13 cellular contexts compared by ENCODE assay signal in genomic region chr13:34867590-34867989, GRCh38.
DNase-seq lines count a peak whose midpoint lies in the region; ATAC-seq and TF ChIP-seq lines count a peak whose summit lies in the region.
"Had no signal": no experiment of that assay in that cellular context is flagged by ENCODE, and none has a peak within 500 bp of the region (broad histone marks: within the 10 kb centered on the region; RNA-seq: fewer than 3 reads in every experiment).

No MANE protein-coding gene starts in this region.

- no peak overlapping the region for H2AFZ ChIP-seq in neural progenitor cell (replicated peaks)

- H3K4me2 ChIP-seq in neural progenitor cell: no peak overlapping the region
- H3K4me2 ChIP-seq: KMS-11 had no signal

- no peaks in the 10 kb centered on the region for H3K27me3 ChIP-seq in neural progenitor cell

- H3K36me3 Mint-ChIP-seq in chondrocyte (ENCODE audit: low read depth) (no peaks in the 10 kb centered on the region), neural progenitor cell (no peaks in the 10 kb centered on the region)

- no peaks in the 10 kb centered on the region for H3F3A ChIP-seq in neural progenitor cell (ENCODE audit: low read depth)

- intact Hi-C loops in left colon (cut with DNase I, micrococcal nuclease): no loop called here

- H3K79me2 ChIP-seq in neural progenitor cell (ENCODE audit: low read depth): no peaks in the 10 kb centered on the region

- TF ChIP-seq CTCF in chondrocyte (IDR thresholded peaks at IDR 0.05) (no peak), neural progenitor cell (IDR thresholded peaks at IDR 0.05) (no peak)

- H3K9ac ChIP-seq in neural progenitor cell: no peak overlapping the region
- H3K9ac ChIP-seq: KMS-11 had no signal

- no peak for ATAC-seq in HG03432 (IDR thresholded peaks at IDR 0.05; ENCODE audit: unreplicated experiment)
- ATAC-seq in left colon: no peak
- ATAC-seq: activated naive CD8-positive, alpha-beta T cell treated with anti-CD3 and anti-CD28 coated beads, Interleukin-2, amount 50 U/mL, for 24 hours had no signal

- H3K27me3 Mint-ChIP-seq in chondrocyte (ENCODE audit: low read depth) (no peaks in the 10 kb centered on the region), neural progenitor cell (ENCODE audit: insufficient read depth, low read depth) (no peaks in the 10 kb centered on the region)

- no peaks in the 10 kb centered on the region for H4K20me1 ChIP-seq in neural progenitor cell (ENCODE audit: low read depth)

- H3K4me1 Mint-ChIP-seq in chondrocyte (ENCODE audit: low read depth) (peaks cover 20% of the 10 kb centered on the region), neural progenitor cell (peaks cover 29% of the 10 kb centered on the region)
- H3K4me1 Mint-ChIP-seq: activated naive CD8-positive, alpha-beta T cell treated with anti-CD3 and anti-CD28 coated beads, Interleukin-2, amount 50 U/mL, for 24 hours had no signal

- no peaks in the 10 kb centered on the region for H3K9me3 ChIP-seq in neural progenitor cell (ENCODE audit: low read depth)
- H3K9me3 ChIP-seq: Caco-2 had no signal

- no peak overlapping the region for H3K27ac ChIP-seq in neural progenitor cell
- H3K27ac ChIP-seq: KMS-11, RWPE1 had no signal

- H3K4me3 Mint-ChIP-seq in chondrocyte (ENCODE audit: unreplicated experiment) (no peak overlapping the region), neural progenitor cell (no peak overlapping the region)
- H3K4me3 Mint-ChIP-seq: activated naive CD8-positive, alpha-beta T cell treated with anti-CD3 and anti-CD28 coated beads, Interleukin-2, amount 50 U/mL, for 24 hours; endodermal cell had no signal

- DNase-seq in Daoy (ENCODE audit: low read depth) (peak; percentile 18), M059J (ENCODE audit: low read depth) (peak; percentile 76), chondrocyte (ENCODE audit: low spot score) (no peak), neural progenitor cell (ENCODE audit: low spot score) (no peak), left colon (no peak)
- DNase-seq in activated T-cell treated with anti-CD3 and anti-CD28 coated beads, Interleukin-2, amount 50 U/mL, for 1 hour: no peak
- DNase-seq: activated CD8-positive, alpha-beta memory T cell treated with anti-CD3 and anti-CD28 coated beads, Interleukin-2, amount 50 U/mL, for 48 hours; activated naive CD8-positive, alpha-beta T cell treated with anti-CD3 and anti-CD28 coated beads, Interleukin-2, amount 50 U/mL, for 24 hours; Caco-2; endodermal cell had no signal

- peaks cover 31% of the 10 kb centered on the region for H3K4me1 ChIP-seq in neural progenitor cell

- H3K27ac Mint-ChIP-seq in chondrocyte (ENCODE audit: unreplicated experiment) (peak overlapping the region; percentile 28), neural progenitor cell (peak overlapping the region; percentile 38)
- H3K27ac Mint-ChIP-seq: activated naive CD8-positive, alpha-beta T cell treated with anti-CD3 and anti-CD28 coated beads, Interleukin-2, amount 50 U/mL, for 24 hours; endodermal cell had no signal

- no peaks in the 10 kb centered on the region for H3K9me3 Mint-ChIP-seq in chondrocyte (ENCODE audit: low read depth)
- H3K9me3 Mint-ChIP-seq in neural progenitor cell: no peaks in the 10 kb centered on the region
- H3K9me3 Mint-ChIP-seq: activated naive CD8-positive, alpha-beta T cell treated with anti-CD3 and anti-CD28 coated beads, Interleukin-2, amount 50 U/mL, for 24 hours; endodermal cell had no signal

- H3K36me3 ChIP-seq in neural progenitor cell: no peaks in the 10 kb centered on the region

- H3K4me3 ChIP-seq in neural progenitor cell: no peak overlapping the region

Comparison
In these comparisons a context has a peak if more than half of its experiments do, and no peak if none do; other contexts are left out.
1. DNase-seq: peak in Daoy (single experiment) and M059J (single experiment); none in chondrocyte (single experiment), neural progenitor cell (single experiment), left colon (0 of 2) and activated T-cell treated with anti-CD3 and anti-CD28 coated beads, Interleukin-2, amount 50 U/mL, for 1 hour (single experiment).